7 cellular contexts compared by ENCODE assay signal in genomic region chr4:172105918-172106317, GRCh38.
"Had no signal": no experiment of that assay in that cellular context is flagged by ENCODE, and none has a peak within 500 bp of the region (broad histone marks: within the 10 kb centered on the region; RNA-seq: fewer than 3 reads in every experiment).

No MANE protein-coding gene starts in this region.

- DNase-seq: H9, HCEC 1CT, IMR-90 had no signal

- H2AFZ ChIP-seq: GM23338 had no signal

- H3K4me1 Mint-ChIP-seq: GM23338, H9 had no signal

- FAIRE-seq: H1, H54, HTR-8/SVneo had no signal

- ATAC-seq: GM23338 had no signal

- H3K4me3 ChIP-seq: GM23338 had no signal

- H3K9me3 Mint-ChIP-seq: GM23338, H9 had no signal

- H3K4me3 Mint-ChIP-seq: GM23338, H9 had no signal

- H3K4me2 ChIP-seq: GM23338 had no signal

- H3K27ac Mint-ChIP-seq: GM23338, H9 had no signal
